Comparison of ENCODE assay signal across 14 cellular contexts in the genomic region with DNA sequence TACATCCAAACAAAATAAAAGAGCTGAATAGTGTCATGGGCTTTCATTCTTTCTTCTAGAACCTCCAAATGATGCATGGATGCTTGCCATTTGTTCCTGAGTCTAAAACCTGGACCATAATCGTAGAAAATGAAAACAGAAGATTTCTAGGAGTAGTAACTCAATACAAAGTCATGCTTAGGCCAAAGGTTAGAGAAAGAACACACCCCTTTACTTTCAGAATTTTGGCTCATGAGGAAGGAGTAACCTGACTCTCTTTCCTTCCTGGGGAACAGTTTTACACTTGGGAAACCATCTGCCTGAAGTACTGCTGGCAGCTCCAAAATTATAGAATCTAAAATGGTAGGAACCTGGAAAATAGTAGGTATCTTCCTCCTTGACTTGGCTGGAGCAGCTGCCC.
DNase-seq lines count a peak whose midpoint lies in the region; ATAC-seq and TF ChIP-seq lines count a peak whose summit lies in the region.
"Had no signal": no experiment of that assay in that cellular context is flagged by ENCODE, and none has a peak within 500 bp of the region (broad histone marks: within the 10 kb centered on the region; RNA-seq: fewer than 3 reads in every experiment).

No MANE protein-coding gene starts in this region.

- peaks cover 58 to 76% (median 73%) of the 10 kb centered on the region in 3 donors for H3K4me1 Mint-ChIP-seq in CD8-positive, alpha-beta memory T cell
- peaks cover 64 to 68% of the 10 kb centered on the region in 2 donors for H3K4me1 Mint-ChIP-seq in natural killer cell

- H3K27me3 Mint-ChIP-seq in CD8-positive, alpha-beta memory T cell, result no peaks in the 10 kb centered on the region
- H3K27me3 Mint-ChIP-seq in natural killer cell (ENCODE audit: low read depth in 2 of 2), result no peaks in the 10 kb centered on the region
- H3K27me3 Mint-ChIP-seq: activated naive CD8-positive, alpha-beta T cell treated with anti-CD3 and anti-CD28 coated beads, Interleukin-2, amount 10 ng/mL, durations not matched to agents 7 days and 5 days had no signal

- intact Hi-C loops in natural killer cell (cut with micrococcal nuclease), result no loop called here
- intact Hi-C loops in posterior vena cava (cut with DNase I), result no loop called here

- H3K4me3 ChIP-seq in CD8-positive, alpha-beta memory T cell (ENCODE audit: low read length), result no peak overlapping the region
- no peak overlapping the region for H3K4me3 ChIP-seq in cardiac fibroblast (replicated peaks in 1 of 2; ENCODE audit: low read depth in 2 of 2, low read length in 2 of 2)

- no peaks in the 10 kb centered on the region for H3K9me3 Mint-ChIP-seq in CD8-positive, alpha-beta memory T cell
- no peaks in the 10 kb centered on the region for H3K9me3 Mint-ChIP-seq in natural killer cell
- H3K9me3 Mint-ChIP-seq: activated naive CD8-positive, alpha-beta T cell treated with anti-CD3 and anti-CD28 coated beads, Interleukin-2, amount 10 ng/mL, durations not matched to agents 7 days and 5 days; WTC11 had no signal

- peak overlapping the region in 4 of 8 donors; percentile 11 to 82 (median 40) for H3K27ac Mint-ChIP-seq in CD8-positive, alpha-beta memory T cell
- peak overlapping the region; percentile 56 to 83 for H3K27ac Mint-ChIP-seq in natural killer cell
- H3K27ac Mint-ChIP-seq: activated naive CD8-positive, alpha-beta T cell treated with anti-CD3 and anti-CD28 coated beads, Interleukin-2, amount 10 ng/mL, durations not matched to agents 7 days and 5 days; WTC11 had no signal

- peaks cover 0 to 22% (median 0%) of the 10 kb centered on the region in 3 donors for H3K36me3 Mint-ChIP-seq in CD8-positive, alpha-beta memory T cell
- no peaks in the 10 kb centered on the region for H3K36me3 Mint-ChIP-seq in natural killer cell
- H3K36me3 Mint-ChIP-seq: WTC11 had no signal

- no peaks in the 10 kb centered on the region for H3K36me3 ChIP-seq in CD8-positive, alpha-beta memory T cell (ENCODE audit: insufficient read depth, low read length)
- H3K36me3 ChIP-seq: BE2C had no signal

- peak overlapping the region; percentile 7 for H3K27ac ChIP-seq in CD8-positive, alpha-beta memory T cell (ENCODE audit: low read depth, low read length)

- no peak for ATAC-seq in natural killer cell
- ATAC-seq in HG03439 (IDR thresholded peaks at IDR 0.05; ENCODE audit: unreplicated experiment), result no peak
- ATAC-seq: WTC11 had no signal

- DNase-seq in CD8-positive, alpha-beta memory T cell, result no peak
- DNase-seq in LoVo (ENCODE audit: low spot score) (peak; percentile 69), cardiac fibroblast (ENCODE audit: low read depth in 2 of 2) (peak; percentile 14 to 29), natural killer cell (no peak), posterior vena cava (ENCODE audit: low spot score) (no peak), NCI-H1092 (lab: John Stamatoyannopoulos, UW) (no peak), DMS 273 (lab: John Stamatoyannopoulos, UW; ENCODE audit: unreplicated experiment) (no peak)
- DNase-seq: activated naive CD8-positive, alpha-beta T cell treated with anti-CD3 and anti-CD28 coated beads, Interleukin-2, amount 10 ng/mL, durations not matched to agents 7 days and 5 days; BE2C; head of caudate nucleus; retina; trophoblast cell had no signal

- H3K4me3 Mint-ChIP-seq in CD8-positive, alpha-beta memory T cell, result no peak overlapping the region
- no peak overlapping the region for H3K4me3 Mint-ChIP-seq in natural killer cell
- H3K4me3 Mint-ChIP-seq: activated naive CD8-positive, alpha-beta T cell treated with anti-CD3 and anti-CD28 coated beads, Interleukin-2, amount 10 ng/mL, durations not matched to agents 7 days and 5 days; WTC11 had no signal

- POLR2A ChIA-PET in CD8-positive, alpha-beta memory T cell (lab: Charles Lee), result interaction anchor here (0.6 kb wide), 1 partner anchor 22 kb away, joined by 3 read pairs; no protein-coding TSS in a partner anchor

- TF ChIP-seq CTCF in cardiac fibroblast (IDR thresholded peaks at IDR 0.05; ENCODE audit: low read depth, low read length), result no peak
- no peak for TF ChIP-seq CTCF in natural killer cell (IDR thresholded peaks at IDR 0.05)

- CTCF ChIA-PET in CD8-positive, alpha-beta memory T cell (lab: Charles Lee), result interaction anchor here (0.6 to 1.8 kb wide), 3 partner anchors 12 to 374 kb away, joined by 4 to 8 read pairs (median 4); no protein-coding TSS in a partner anchor

- H3K4me1 ChIP-seq in CD8-positive, alpha-beta memory T cell (ENCODE audit: insufficient read depth, low read length), result peaks cover 42% of the 10 kb centered on the region

- no peaks in the 10 kb centered on the region for H3K9me3 ChIP-seq in CD8-positive, alpha-beta memory T cell (ENCODE audit: low read length)
- H3K9me3 ChIP-seq: BE2C had no signal

- H3K27me3 ChIP-seq in CD8-positive, alpha-beta memory T cell (ENCODE audit: insufficient read depth, low read length, poor library complexity, severe bottlenecking), result no peaks in the 10 kb centered on the region

Comparison
In these comparisons a context has a peak if more than half of its experiments do, and no peak if none do; other contexts are left out.
1. DNase-seq: peak in LoVo (single experiment) and cardiac fibroblast (2 of 2); none in CD8-positive, alpha-beta memory T cell (0 of 5), natural killer cell (single experiment), posterior vena cava (single experiment), NCI-H1092 (single experiment) and DMS 273 (single experiment).